In the genomic region with DNA sequence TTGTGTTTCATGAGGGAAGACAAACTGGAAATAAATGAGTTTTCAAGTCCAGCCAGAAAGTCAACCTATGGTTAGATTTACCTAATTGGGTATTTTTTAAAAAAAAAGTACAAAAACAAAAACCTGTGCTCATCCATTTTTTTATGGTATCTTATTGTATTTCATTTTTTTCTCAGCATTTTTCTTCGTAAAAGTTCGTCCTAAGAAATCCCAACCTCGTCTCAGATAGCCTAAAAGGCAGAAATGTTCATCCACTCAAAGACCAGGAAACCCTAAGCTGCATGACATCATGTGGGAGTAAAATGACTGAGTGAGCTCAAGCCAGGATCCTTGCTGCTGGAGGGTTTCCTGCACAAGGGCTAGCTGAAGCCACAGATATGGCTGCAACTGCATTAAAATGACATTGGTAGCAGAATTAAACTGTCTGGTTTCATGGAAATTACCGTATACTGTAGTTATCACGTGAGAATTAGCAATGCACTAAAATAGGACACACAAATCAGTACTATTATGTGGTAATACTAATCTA, we compare ENCODE assay signal across 11 cellular contexts.
"Had no signal": no experiment of that assay in that cellular context is flagged by ENCODE, and none has a peak within 500 bp of the region (broad histone marks: within the 10 kb centered on the region; RNA-seq: fewer than 3 reads in every experiment).

No MANE protein-coding gene starts in this region.

- H3K4me3 ChIP-seq: lower lobe of right lung, ovary had no signal

- H3K27me3 ChIP-seq: ovary had no signal

- ATAC-seq: activated T-helper 17 cell treated with anti-CD3 and anti-CD28 coated beads, Interleukin-2, amount 50 U/mL, for 72 hours; lower lobe of right lung; sciatic nerve had no signal

- H3K9me3 ChIP-seq: lower lobe of right lung, ovary had no signal

- H3K36me3 ChIP-seq: lower lobe of right lung, ovary had no signal

- H3K27ac ChIP-seq: lower lobe of right lung, ovary had no signal

- DNase-seq: activated CD4-positive, CD25-positive, alpha-beta regulatory T cell treated with anti-CD3 and anti-CD28 coated beads, Interleukin-2, amount 50 U/mL, for 72 hours; activated naive CD4-positive, alpha-beta T cell treated with Interleukin-2 at 50 U/mL for 16 hours; activated T-cell treated with anti-CD3 and anti-CD28 coated beads for 4 hours; anterior cingulate cortex; foreskin fibroblast; left cardiac atrium; lower lobe of right lung; naive B cell; ovary had no signal
